ENCODE assay signal across 8 cellular contexts in genomic region chr15:92801774-92802464, GRCh38.
A peak's percentile ranks its signal among the peaks of the same experiment; 100 is the strongest.
DNase-seq lines count a peak whose midpoint lies in the region; ATAC-seq and TF ChIP-seq lines count a peak whose summit lies in the region.

No MANE protein-coding gene starts in this region.

- ATAC-seq in HG03432 (IDR thresholded peaks at IDR 0.05; ENCODE audit: unreplicated experiment) (no peak), GM18858 (IDR thresholded peaks at IDR 0.05; ENCODE audit: unreplicated experiment) (no peak), HG02571 (IDR thresholded peaks at IDR 0.05; ENCODE audit: unreplicated experiment) (no peak)

- TF ChIP-seq CTCF in AG09309 (IDR thresholded peaks at IDR 0.05; ENCODE audit: control insufficient read depth, insufficient read depth, low read depth, low read length, missing control alignments) = no peak
- no peak for TF ChIP-seq CTCF in chondrocyte (IDR thresholded peaks at IDR 0.05)
- TF ChIP-seq CTCF in mesothelial cell of epicardium (IDR thresholded peaks at IDR 0.05; ENCODE audit: unreplicated experiment) = no peak

- H3K27ac Mint-ChIP-seq in chondrocyte (ENCODE audit: unreplicated experiment) (peak overlapping the region; percentile 94), mesothelial cell of epicardium (peak overlapping the region; percentile 22)

- H3K27me3 Mint-ChIP-seq in chondrocyte (ENCODE audit: low read depth) = no peaks in the 10 kb centered on the region
- H3K27me3 Mint-ChIP-seq in mesothelial cell of epicardium (ENCODE audit: low read depth) = no peaks in the 10 kb centered on the region

- no peak overlapping the region for H3K4me3 ChIP-seq in AG09309 (ENCODE audit: control insufficient read depth, low read depth, low read length)

- H3K36me3 Mint-ChIP-seq in chondrocyte (ENCODE audit: low read depth) (no peaks in the 10 kb centered on the region), mesothelial cell of epicardium (peaks cover 4% of the 10 kb centered on the region)

- H3K4me1 Mint-ChIP-seq in chondrocyte (ENCODE audit: low read depth) (peaks cover 38% of the 10 kb centered on the region), mesothelial cell of epicardium (peaks cover 7% of the 10 kb centered on the region)

- H3K9me3 Mint-ChIP-seq in chondrocyte (ENCODE audit: low read depth) = no peaks in the 10 kb centered on the region
- H3K9me3 Mint-ChIP-seq in mesothelial cell of epicardium = peaks cover 4% of the 10 kb centered on the region

- H3K4me3 Mint-ChIP-seq in chondrocyte (ENCODE audit: unreplicated experiment) (peak overlapping the region; percentile 28), mesothelial cell of epicardium (no peak overlapping the region)

- DNase-seq in AG09309 (ENCODE audit: low read depth) (peak; percentile 89), M059J (ENCODE audit: low read depth) (peak; percentile 90), chondrocyte (ENCODE audit: low spot score) (no peak), mesothelial cell of epicardium (ENCODE audit: low spot score in 2 of 2, unreplicated experiment in 2 of 2) (no peak), NCI-H1694 treated with DMSO at 0.1 percent for 48 hours (lab: John Stamatoyannopoulos, UW) (no peak)

Comparison
In these comparisons a context has a peak if more than half of its experiments do, and no peak if none do; other contexts are left out.
1. DNase-seq: peak in AG09309 (single experiment) and M059J (single experiment); none in chondrocyte (single experiment), mesothelial cell of epicardium (0 of 2) and NCI-H1694 treated with DMSO at 0.1 percent for 48 hours (single experiment).